In genomic region chr19:41397086-41398041, GRCh38 we compare ENCODE assay signal across 1 cellular context.
TF ChIP-seq lines count a peak whose summit lies in the region.

Gene BCKDHA, plus strand, starts transcription at chr19:41397818. Its CDS starts 10 bp downstream, at chr19:41397828.
Gene EXOSC5, minus strand, starts transcription at chr19:41397359. Its CDS starts 31 bp downstream, at chr19:41397328.

TF ChIP-seq in HepG2, 621 proteins besides CTCF, POLR2A, EP300 and RAD21 (continued from another document and continues in another):
- TF ChIP-seq, protein P1, sequence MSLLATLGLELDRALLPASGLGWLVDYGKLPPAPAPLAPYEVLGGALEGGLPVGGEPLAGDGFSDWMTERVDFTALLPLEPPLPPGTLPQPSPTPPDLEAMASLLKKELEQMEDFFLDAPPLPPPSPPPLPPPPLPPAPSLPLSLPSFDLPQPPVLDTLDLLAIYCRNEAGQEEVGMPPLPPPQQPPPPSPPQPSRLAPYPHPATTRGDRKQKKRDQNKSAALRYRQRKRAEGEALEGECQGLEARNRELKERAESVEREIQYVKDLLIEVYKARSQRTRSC (CRISPR knock-in tag; IDR thresholded peaks at IDR 0.05; ENCODE audit: low read depth) = no peak
- TF ChIP-seq BCL6 (CRISPR knock-in tag; IDR thresholded peaks at IDR 0.05) (no peak; the same call in 1 of the 2 replicates), U2AF2 (IDR thresholded peaks at IDR 0.05; ENCODE audit: low read depth, low read length) (no peak), BHLHE40 (IDR thresholded peaks at IDR 0.05; ENCODE audit: low read length) (peak; percentile 91), DMTF1 (CRISPR knock-in tag; IDR thresholded peaks at IDR 0.05) (no peak), PITX1 (CRISPR knock-in tag; IDR thresholded peaks at IDR 0.05) (peak; percentile 90), ZBTB39 (CRISPR knock-in tag; IDR thresholded peaks at IDR 0.05) (no peak), ZNF331 (CRISPR knock-in tag; IDR thresholded peaks at IDR 0.05) (peak; percentile 60; the same call in 1 of the 2 replicates), ZNF713 (CRISPR knock-in tag; IDR thresholded peaks at IDR 0.05) (no peak), HINFP (CRISPR knock-in tag; IDR thresholded peaks at IDR 0.05; ENCODE audit: low read depth) (no peak), NFE2 (CRISPR knock-in tag; IDR thresholded peaks at IDR 0.05) (no peak), TBL1XR1 (IDR thresholded peaks at IDR 0.05; ENCODE audit: borderline replicate concordance, low read length, partially characterized antibody) (no peak), MAF1 (CRISPR knock-in tag; IDR thresholded peaks at IDR 0.05; ENCODE audit: borderline replicate concordance) (peak; percentile 90), ZNF891 (CRISPR knock-in tag; IDR thresholded peaks at IDR 0.05) (peak; percentile 85; the same call in 1 of the 2 replicates), ETV6 (CRISPR knock-in tag; conservative IDR thresholded peaks at IDR 0.05) (no peak), ZNF407 (CRISPR knock-in tag; IDR thresholded peaks at IDR 0.05; ENCODE audit: not compliant biosample characterization) (no peak), GTF2F1 (IDR thresholded peaks at IDR 0.05; ENCODE audit: low read length) (no peak), FOXA1 (IDR thresholded peaks at IDR 0.05) (no peak), FOXA1 (CRISPR knock-in tag; IDR thresholded peaks at IDR 0.05) (peak; percentile 72), ZMYM4 (CRISPR knock-in tag; IDR thresholded peaks at IDR 0.05) (peak; percentile 36; the same call in 1 of the 2 replicates), THYN1 (CRISPR knock-in tag; IDR thresholded peaks at IDR 0.05; ENCODE audit: borderline replicate concordance, low read depth) (no peak), REL (CRISPR knock-in tag; conservative IDR thresholded peaks at IDR 0.05) (no peak; the same call in 1 of the 2 replicates), KIAA2018 (CRISPR knock-in tag; IDR thresholded peaks at IDR 0.05; ENCODE audit: borderline replicate concordance) (no peak; the same call in 1 of the 2 replicates), ZNF510 (CRISPR knock-in tag; IDR thresholded peaks at IDR 0.05; ENCODE audit: low read depth) (peak; percentile 57; the same call in 1 of the 2 replicates), ATM (IDR thresholded peaks at IDR 0.05; ENCODE audit: borderline replicate concordance) (no peak), KDM2A (CRISPR knock-in tag; IDR thresholded peaks at IDR 0.05; ENCODE audit: borderline replicate concordance, low read depth) (peak; percentile 61; the same call in 1 of the 2 replicates), ATF7-NPFF (CRISPR knock-in tag; IDR thresholded peaks at IDR 0.05; ENCODE audit: low read depth) (peak; percentile 88; the same call in 1 of the 2 replicates), SP1 (IDR thresholded peaks at IDR 0.05) (no peak), SP1 (CRISPR knock-in tag; IDR thresholded peaks at IDR 0.05) (peak; percentile 86), ZNF180 (CRISPR knock-in tag; IDR thresholded peaks at IDR 0.05; ENCODE audit: borderline replicate concordance, low read depth) (0 out of 2 replicates have a peak, but pooled peaks have one; percentile 28), CBX1 (IDR thresholded peaks at IDR 0.05; ENCODE audit: low read depth) (peak; percentile 63), ZNF121 (CRISPR knock-in tag; IDR thresholded peaks at IDR 0.05) (no peak), NRL (CRISPR knock-in tag; IDR thresholded peaks at IDR 0.05; ENCODE audit: borderline replicate concordance) (peak; percentile 33)
- TF ChIP-seq, protein P2, sequence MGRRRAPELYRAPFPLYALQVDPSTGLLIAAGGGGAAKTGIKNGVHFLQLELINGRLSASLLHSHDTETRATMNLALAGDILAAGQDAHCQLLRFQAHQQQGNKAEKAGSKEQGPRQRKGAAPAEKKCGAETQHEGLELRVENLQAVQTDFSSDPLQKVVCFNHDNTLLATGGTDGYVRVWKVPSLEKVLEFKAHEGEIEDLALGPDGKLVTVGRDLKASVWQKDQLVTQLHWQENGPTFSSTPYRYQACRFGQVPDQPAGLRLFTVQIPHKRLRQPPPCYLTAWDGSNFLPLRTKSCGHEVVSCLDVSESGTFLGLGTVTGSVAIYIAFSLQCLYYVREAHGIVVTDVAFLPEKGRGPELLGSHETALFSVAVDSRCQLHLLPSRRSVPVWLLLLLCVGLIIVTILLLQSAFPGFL (CRISPR knock-in tag; IDR thresholded peaks at IDR 0.05) = no peak
